8 cellular contexts compared by ENCODE assay signal in the genomic region with DNA sequence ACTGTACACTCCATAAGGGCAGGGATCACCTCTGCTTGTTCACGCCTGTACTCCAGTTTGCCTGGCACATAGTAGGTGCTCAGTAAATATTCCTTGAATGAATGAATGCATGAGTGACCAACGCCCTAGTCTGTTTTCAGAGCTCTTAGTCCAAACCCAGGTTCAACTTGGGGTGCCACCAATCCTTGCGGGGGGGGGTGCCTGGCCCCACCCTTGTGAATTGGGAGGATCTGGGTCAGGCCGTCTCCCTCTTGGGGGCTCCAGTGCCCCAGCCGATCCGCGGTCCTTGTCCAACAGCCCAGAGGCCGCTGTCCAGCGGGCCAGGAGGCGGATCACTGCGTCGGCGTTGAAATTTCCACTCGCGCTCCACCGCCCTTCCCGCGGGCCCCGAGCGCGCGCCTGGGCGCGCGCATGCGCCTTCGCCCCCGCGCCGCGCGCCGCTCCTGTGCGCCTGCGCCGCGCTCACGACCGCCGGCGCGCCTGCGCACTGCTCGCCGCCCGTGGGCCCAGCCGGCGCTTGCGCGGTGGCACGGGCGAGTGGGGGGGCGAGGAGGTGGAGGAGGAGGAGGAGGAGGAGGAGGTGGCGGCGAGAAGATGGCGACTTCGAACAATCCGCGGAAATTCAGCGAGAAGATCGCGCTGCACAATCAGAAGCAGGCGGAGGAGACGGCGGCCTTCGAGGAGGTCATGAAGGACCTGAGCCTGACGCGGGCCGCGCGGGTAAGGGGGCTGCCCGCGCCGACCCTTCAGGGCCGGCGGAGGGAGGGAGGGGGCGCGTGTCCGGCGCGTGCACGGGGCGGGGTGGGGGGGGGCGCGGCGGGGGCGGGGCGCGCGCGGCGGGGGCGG. TPM values are rescaled to one million over a fixed set of nuclear protein-coding genes. Genes with fewer than 3 reads are reported as not detected.
DNase-seq lines count a peak whose midpoint lies in the region; ATAC-seq and TF ChIP-seq lines count a peak whose summit lies in the region.

A gene with protein sequence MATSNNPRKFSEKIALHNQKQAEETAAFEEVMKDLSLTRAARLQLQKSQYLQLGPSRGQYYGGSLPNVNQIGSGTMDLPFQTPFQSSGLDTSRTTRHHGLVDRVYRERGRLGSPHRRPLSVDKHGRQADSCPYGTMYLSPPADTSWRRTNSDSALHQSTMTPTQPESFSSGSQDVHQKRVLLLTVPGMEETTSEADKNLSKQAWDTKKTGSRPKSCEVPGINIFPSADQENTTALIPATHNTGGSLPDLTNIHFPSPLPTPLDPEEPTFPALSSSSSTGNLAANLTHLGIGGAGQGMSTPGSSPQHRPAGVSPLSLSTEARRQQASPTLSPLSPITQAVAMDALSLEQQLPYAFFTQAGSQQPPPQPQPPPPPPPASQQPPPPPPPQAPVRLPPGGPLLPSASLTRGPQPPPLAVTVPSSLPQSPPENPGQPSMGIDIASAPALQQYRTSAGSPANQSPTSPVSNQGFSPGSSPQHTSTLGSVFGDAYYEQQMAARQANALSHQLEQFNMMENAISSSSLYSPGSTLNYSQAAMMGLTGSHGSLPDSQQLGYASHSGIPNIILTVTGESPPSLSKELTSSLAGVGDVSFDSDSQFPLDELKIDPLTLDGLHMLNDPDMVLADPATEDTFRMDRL (plus strand): TSS at position 572 of the 846 bp plus-strand sequence. CDS start 23 bp downstream, at position 595.

- intact Hi-C loops in aorta (cut with DNase I), result loop anchor here in 1 of 2 donors (5.0 to 10.0 kb wide), 3 partner anchors 46 to 161 kb away; a partner anchor contains a TSS

- DNase-seq in GM12864 (ENCODE audit: low read depth) (no peak), NCI-H1694 treated with DMSO at 0.1 percent for 48 hours (lab: John Stamatoyannopoulos, UW) (peak; percentile 48), T-helper 9 cell (peak; percentile 92), astrocyte of the cerebellum (ENCODE audit: low read depth) (peak; percentile 59), hippocampal formation (lab: John Stamatoyannopoulos, UW) (peak; percentile 50 to 73), retina (peak; percentile 85), aorta (peak; percentile 93 to 97)

- no peak for TF ChIP-seq CTCF in GM12864 (IDR thresholded peaks at IDR 0.05; ENCODE audit: low read depth, low read length, missing control alignments)
- TF ChIP-seq CTCF in astrocyte of the cerebellum (IDR thresholded peaks at IDR 0.05; ENCODE audit: low read depth, low read length, missing control alignments), result peak; percentile 8

- ATAC-seq in HG02852 (IDR thresholded peaks at IDR 0.05; ENCODE audit: unreplicated experiment) (peak; percentile 71), aorta (ENCODE audit: low FRiP score) (peak; percentile 86)

- no peaks in the 10 kb centered on the region for H3K27me3 ChIP-seq in aorta (ENCODE audit: control insufficient read depth in 1 of 2, insufficient read depth in 2 of 2, low read length in 1 of 2)

- no peaks in the 10 kb centered on the region for H3K9me3 ChIP-seq in aorta (ENCODE audit: control insufficient read depth, low read length)

- no peaks in the 10 kb centered on the region for H3K36me3 ChIP-seq in aorta (ENCODE audit: control insufficient read depth in 1 of 2, insufficient read depth in 2 of 2, low read length in 1 of 2)

- H3K4me3 ChIP-seq in GM12864 (ENCODE audit: low read depth, low read length) (peak within 1 kb of the TSS; percentile 72), astrocyte of the cerebellum (ENCODE audit: low read depth, low read length) (peak within 1 kb of the TSS; percentile 56), aorta (ENCODE audit: low read length in 2 of 2) (peak within 1 kb of the TSS; percentile 43 to 46)

- WGBS in aorta, 2 donors, result 1 to 2% methylated on average over 52 to 93 of the region's 93 CpGs

- H3K4me1 ChIP-seq in aorta (ENCODE audit: control insufficient read depth in 1 of 2, insufficient read depth in 2 of 2, low read length in 2 of 2), result no peaks in the 10 kb centered on the region

- H3K27ac ChIP-seq in aorta (ENCODE audit: low read depth in 1 of 2, low read length in 2 of 2), result peak within 1 kb of the TSS in 1 of 2 donors; percentile 42

- in situ Hi-C loops in astrocyte of the cerebellum (cut with HindIII; ENCODE audit: low sequenced_read_pairs), result no loop called here

RNA-seq across cellular contexts. Expression of the gene that starts here (rescaled TPM):
- 10 to 100 TPM in 1 of 2 donors, 1 to 10 TPM in 1; 9.5 to 16.5 TPM for total RNA-seq in aorta
- 10 to 100 TPM in 1 of 2 donors, 1 to 10 TPM in 1; 3.6 to 11.9 TPM for polyA plus RNA-seq in aorta
